8 cellular contexts compared by ENCODE assay signal in genomic region chr9:136482046-136482792, GRCh38. TPM values are rescaled to one million over a fixed set of nuclear protein-coding genes. Genes with fewer than 3 reads are reported as not detected.
DNase-seq lines count a peak whose midpoint lies in the region; ATAC-seq, FAIRE-seq and TF ChIP-seq lines count a peak whose summit lies in the region.

No MANE protein-coding gene starts in this region.

- H3K79me2 ChIP-seq in OCI-LY7 (ENCODE audit: insufficient read depth, low read depth, low read length), result peaks cover 46% of the 10 kb centered on the region

- H3K4me3 ChIP-seq in AG04450 (ENCODE audit: low read depth, low read length) (peak overlapping the region; percentile 84), OCI-LY7 (ENCODE audit: low read depth, low read length, poor library complexity, severe bottlenecking) (peak overlapping the region; percentile 97), body of pancreas (peak overlapping the region; percentile 29 to 88), stomach (peak overlapping the region; percentile 83 to 100 (median 94))

- TF ChIP-seq EP300 in stomach (IDR thresholded peaks at IDR 0.05), result no peak

- H2AFZ ChIP-seq in OCI-LY7 (ENCODE audit: low read length), result peak overlapping the region; percentile 18; the same call in 1 of the 2 replicates

- no peak for TF ChIP-seq POLR2A in GM12892 (IDR thresholded peaks at IDR 0.05; ENCODE audit: low read depth, low read length)
- no peak for TF ChIP-seq POLR2A in body of pancreas (IDR thresholded peaks at IDR 0.05)
- no peak for TF ChIP-seq POLR2A in stomach (IDR thresholded peaks at IDR 0.05)

- intact Hi-C loops in OCI-LY7 (cut with micrococcal nuclease; ENCODE audit: unreplicated experiment), result loop anchor here (2.0 kb wide), 2 partner anchors 43 to 71 kb away; partner anchors contain the start of genes ENTR1, INPP5E and PMPCA
- intact Hi-C loops in body of pancreas (cut with DNase I), result no loop called here
- intact Hi-C loops in stomach (cut with DNase I; ENCODE audit: low total_unique reads), result no loop called here

- FAIRE-seq in GM12892 (lab: Jason Lieb, UNC), result peak; percentile 65

- H3K36me3 ChIP-seq in OCI-LY7 (ENCODE audit: insufficient read depth, low read length) (peaks cover 21% of the 10 kb centered on the region), body of pancreas (replicated peaks in 1 of 2; ENCODE audit: insufficient read depth in 1 of 2, low read depth in 2 of 2) (peaks cover 0 to 3% of the 10 kb centered on the region in 2 donors), stomach (peaks cover 8 to 25% (median 16%) of the 10 kb centered on the region in 4 donors)

- CTCF ChIA-PET in AG04450 (lab: Charles Lee), result no interaction called here
- CTCF ChIA-PET in OCI-LY7 (lab: Charles Lee; ENCODE audit: unreplicated experiment), result no interaction called here

- no peaks in the 10 kb centered on the region; the same call in 1 of the 2 replicates for H3K9me3 ChIP-seq in AG04450 (ENCODE audit: control insufficient read depth, insufficient read depth, low read length)
- H3K9me3 ChIP-seq in OCI-LY7 (ENCODE audit: low read length), result no peaks in the 10 kb centered on the region
- no peaks in the 10 kb centered on the region for H3K9me3 ChIP-seq in body of pancreas
- no peaks in the 10 kb centered on the region for H3K9me3 ChIP-seq in stomach

- 0 to 1% methylated on average over 32 to 37 of the region's 39 CpGs for WGBS in body of pancreas, 2 donors
- whole genome bisulfite sequencing in stomach, 5 donors, result 0 to 1% (median 0%) methylated on average over 25 to 39 of the region's 39 CpGs

- H3K27ac ChIP-seq in AG04450 (ENCODE audit: low read depth, low read length), result peak overlapping the region; percentile 87
- H3K27ac ChIP-seq in OCI-LY7 (ENCODE audit: low read depth, low read length, poor library complexity, severe bottlenecking), result peak overlapping the region; percentile 71
- H3K27ac ChIP-seq in body of pancreas, result peak overlapping the region; percentile 96 to 100 (median 100)
- H3K27ac ChIP-seq in stomach, result peak overlapping the region; percentile 98 to 100 (median 100)

- H3K27me3 ChIP-seq in AG04450 (ENCODE audit: control insufficient read depth, insufficient read depth, low read length) (peaks cover 8% of the 10 kb centered on the region), body of pancreas (no peaks in the 10 kb centered on the region), stomach (no peaks in the 10 kb centered on the region)

- no peaks in the 10 kb centered on the region for H3K9me2 ChIP-seq in OCI-LY7 (ENCODE audit: insufficient read depth, low read length)

- ATAC-seq in body of pancreas (no peak), GM21367 (IDR thresholded peaks at IDR 0.05; ENCODE audit: unreplicated experiment) (no peak)

- peaks cover 10% of the 10 kb centered on the region; the same call in 1 of the 2 replicates for H4K20me1 ChIP-seq in OCI-LY7 (ENCODE audit: insufficient read depth, low read length)

- H3K4me1 ChIP-seq in OCI-LY7 (ENCODE audit: insufficient read depth, low read length, poor library complexity, severe bottlenecking) (peaks cover 16% of the 10 kb centered on the region), body of pancreas (peaks cover 59% of the 10 kb centered on the region), stomach (peaks cover 45 to 70% (median 60%) of the 10 kb centered on the region in 4 donors)

- DNase-seq in AG04450 (ENCODE audit: low read depth, low spot score) (no peak), GM12892 (ENCODE audit: insufficient read length) (no peak), OCI-LY7 (ENCODE audit: low spot score) (peak; percentile 40), body of pancreas (peak in 3 of 4 donors; percentile 31 to 45 (median 43)), left kidney (ENCODE audit: low read depth, low spot score) (peak; percentile 53), stomach (no peak), NCI-H1930 (lab: John Stamatoyannopoulos, UW) (no peak)

- POLR2A ChIA-PET in AG04450 (lab: Yijun Ruan, JAX) (no interaction called here), OCI-LY7 (lab: Charles Lee) (no interaction called here)

- BruUV-seq in OCI-LY7 (replicated peaks; lab: Mats Ljungman, UMichigan), result TSS peak; percentile 81

- TF ChIP-seq CTCF in AG04450 (IDR thresholded peaks at IDR 0.05; ENCODE audit: low read depth, low read length), result no peak
- TF ChIP-seq CTCF in OCI-LY7 (conservative IDR thresholded peaks at IDR 0.05; ENCODE audit: low read length), result no peak; the same call in 1 of the 2 replicates
- TF ChIP-seq CTCF in body of pancreas (IDR thresholded peaks at IDR 0.05), result no peak
- TF ChIP-seq CTCF in stomach (IDR thresholded peaks at IDR 0.05), result no peak

- peak overlapping the region; percentile 92 for H3K4me2 ChIP-seq in OCI-LY7 (ENCODE audit: low read length)

RNA-seq across cellular contexts. Expression of gene SEC16A, which starts 0.6 kb away (rescaled TPM):
- polyA plus RNA-seq in AG04450 (2011; rRNA removed) (23.2 and 30.7 TPM in 2 replicates), stomach (10 to 100 TPM; 29.9 to 44.2 (median 32.2) TPM)
- polyA minus RNA-seq in AG04450 (2011; rRNA and poly(A)+ RNA removed), result 34.9 and 45.8 TPM in 2 replicates
- polyA plus RNA-seq in GM12892 (2012; ENCODE audit: missing spikeins), result 21.2 TPM
- total RNA-seq in OCI-LY7 (2014; rRNA removed; shearing (Covaris generic)), result 15.5 and 23.7 TPM in 2 replicates
- total RNA-seq in OCI-LY7 (2022) (52.0 and 60.1 TPM in 2 replicates), body of pancreas (10 to 100 TPM; 35.3 to 75.8 TPM), stomach (100 to 1,000 TPM in 1 of 5 donors, 10 to 100 TPM in 4; 14.6 to 105 (median 60.3) TPM)

RNA-seq across cellular contexts. Expression of gene INPP5E, which starts 42.6 kb away (rescaled TPM):
- 4.3 and 5.2 TPM in 2 replicates for polyA plus RNA-seq in AG04450 (2011; rRNA removed)
- 4.0 and 4.9 TPM in 2 replicates for polyA minus RNA-seq in AG04450 (2011; rRNA and poly(A)+ RNA removed)
- polyA plus RNA-seq in GM12892 (2012; ENCODE audit: missing spikeins), result 5.4 TPM
- total RNA-seq in OCI-LY7 (2014; rRNA removed; shearing (Covaris generic)), result 16.7 and 20.2 TPM in 2 replicates
- total RNA-seq in OCI-LY7 (2022), result 21.3 and 27.8 TPM in 2 replicates
- total RNA-seq in body of pancreas, result 10 to 100 TPM in 1 of 2 donors, 1 to 10 TPM in 1; 8.8 to 25.4 TPM
- 10 to 100 TPM in 2 of 5 donors, 1 to 10 TPM in 3; 6.2 to 32.1 (median 9.7) TPM for total RNA-seq in stomach
- 1 to 10 TPM; 3.2 to 9.0 (median 4.2) TPM for polyA plus RNA-seq in stomach

Comparison
In these comparisons a context has a peak if more than half of its experiments do, and no peak if none do; other contexts are left out.
1. DNase-seq: peak in OCI-LY7 (single experiment), body of pancreas (3 of 4) and left kidney (single experiment); none in AG04450 (single experiment), GM12892 (single experiment), stomach (single experiment) and NCI-H1930 (0 of 2).
2. Peak in every context shown above with its lines, with median percentiles within 50 percentile points of each other: H3K27ac ChIP-seq and H3K4me3 ChIP-seq.